ENCODE assay signal across 24 cellular contexts in the genomic region with DNA sequence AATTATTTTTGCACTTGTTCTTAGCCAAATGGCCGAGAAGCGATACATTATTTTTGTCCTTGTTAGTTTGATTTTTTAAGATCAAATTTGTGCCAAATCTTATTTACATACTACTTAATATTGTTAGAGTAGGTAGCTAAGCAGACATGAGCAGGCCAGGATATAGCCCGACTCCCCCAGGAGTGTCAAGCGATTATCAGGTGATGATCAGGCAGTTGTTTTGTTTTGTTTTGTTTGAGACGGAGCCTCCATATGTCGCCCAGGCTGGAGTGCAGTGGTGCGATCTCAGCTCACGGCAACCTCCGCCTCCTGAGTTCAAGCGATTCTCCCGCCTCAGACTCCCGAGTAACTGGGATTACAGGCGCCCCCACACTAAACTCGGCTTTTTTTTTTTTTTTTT.
DNase-seq lines count a peak whose midpoint lies in the region; ATAC-seq, FAIRE-seq and TF ChIP-seq lines count a peak whose summit lies in the region.
"Had no signal": no experiment of that assay in that cellular context is flagged by ENCODE, and none has a peak within 500 bp of the region (broad histone marks: within the 10 kb centered on the region; RNA-seq: fewer than 3 reads in every experiment).

No MANE protein-coding gene starts in this region.

- no peaks in the 10 kb centered on the region for H3K79me2 ChIP-seq in HepG2 (ENCODE audit: insufficient read depth, low read length)

- H2AFZ ChIP-seq in HepG2 (ENCODE audit: low read length) = no peak overlapping the region

- H3K36me3 Mint-ChIP-seq in WTC11 = no peaks in the 10 kb centered on the region
- H3K36me3 Mint-ChIP-seq: CD4-positive, CD25-positive, alpha-beta regulatory T cell had no signal

- POLR2A ChIA-PET in HepG2 (lab: Yijun Ruan, JAX) (interaction anchor here (1.6 kb wide), 1 partner anchor 16 kb away, joined by 3 read pairs; no protein-coding TSS in a partner anchor), WTC11 (lab: Charles Lee) (interaction anchor here (0.7 kb wide), 2 partner anchors 22 to 609 kb away, joined by 3 to 5 read pairs; no protein-coding TSS in a partner anchor)

- in situ Hi-C loops in HepG2 (cut with HindIII; ENCODE audit: extremely low pct_ligation_motif_present, low pct_unique_long_range_greater_than_20kb) = no loop called here

- intact Hi-C loops in right lobe of liver (cut with DNase I) (no loop called here), HepG2 (cut with micrococcal nuclease; ENCODE audit: unreplicated experiment) (no loop called here)

- WGBS in right lobe of liver (ENCODE audit: insufficient coverage, low coverage, low lambda C conversion rate, missing lambda C conversion rate) = 97% methylated on average over 10 of the region's 14 CpGs
- 93% methylated on average over 14 of the region's 14 CpGs for WGBS in HepG2 (ENCODE audit: low lambda C conversion rate)
- 62 to 71% methylated on average over 3 to 4 of the region's 14 CpGs for WGBS in mesodermal cell (ENCODE audit: insufficient coverage in 2 of 2), 2 experiments

- CTCF ChIA-PET in HepG2 (lab: Yijun Ruan, JAX; ENCODE audit: low intra/inter-chr PET ratio, low total read pairs) (no interaction called here), WTC11 (lab: Charles Lee) (interaction anchor here (0.7 to 1.2 kb wide), 4 partner anchors 23 to 198 kb away, joined by 3 to 6 read pairs (median 3); no protein-coding TSS in a partner anchor)

- H3K4me2 ChIP-seq in HepG2 (ENCODE audit: low read depth, low read length) = no peak overlapping the region
- H3K4me2 ChIP-seq: SK-N-SH had no signal

- DNase-seq in right lobe of liver = no peak
- DNase-seq in HepG2 (ENCODE audit: low spot score) = no peak
- DNase-seq in WTC11 (ENCODE audit: low spot score) = no peak
- no peak for DNase-seq in AML-193 (lab: John Stamatoyannopoulos, UW)
- DNase-seq in NCI-H69 (lab: John Stamatoyannopoulos, UW) = no peak
- no peak for DNase-seq in NCI-H226
- DNase-seq: BE2C; CD4-positive, CD25-positive, alpha-beta regulatory T cell; DND-41; KBM-7; MM.1S; NCI-H1048; NCI-H1436; NCI-H187 treated with DMSO at 0.1 percent for 48 hours; NCI-H2107; NCI-H510A treated with DMSO at 0.1 percent for 48 hours; RPMI8226; SHP77; SK-N-SH had no signal

- ATAC-seq in right lobe of liver (no peak), HepG2 (no peak), WTC11 (no peak), GM21515 (IDR thresholded peaks at IDR 0.05; ENCODE audit: unreplicated experiment) (no peak)
- ATAC-seq: PC-3 had no signal

- no peaks in the 10 kb centered on the region for H3K9me3 Mint-ChIP-seq in WTC11

- no peak for TF ChIP-seq CTCF in right lobe of liver (IDR thresholded peaks at IDR 0.05)
- TF ChIP-seq CTCF in HepG2 (CRISPR knock-in tag; IDR thresholded peaks at IDR 0.05) = no peak
- no peak for TF ChIP-seq CTCF in WTC11 (IDR thresholded peaks at IDR 0.05)

- TF ChIP-seq EP300 in HepG2 (IDR thresholded peaks at IDR 0.05; ENCODE audit: low read depth in 2 of 2, low read length in 2 of 2) = no peak
- no peak for TF ChIP-seq EP300 in HepG2 (CRISPR knock-in tag; IDR thresholded peaks at IDR 0.05; ENCODE audit: borderline replicate concordance)

- TF ChIP-seq POLR2A in right lobe of liver (IDR thresholded peaks at IDR 0.05) (no peak), HepG2 (IDR thresholded peaks at IDR 0.05; ENCODE audit: insufficient read depth in 1 of 2, low read depth in 2 of 2, low read length in 2 of 2) (no peak)

- peak overlapping the region; percentile 78 for H3K27ac Mint-ChIP-seq in WTC11

- no peak overlapping the region for H3K9ac ChIP-seq in HepG2 (ENCODE audit: insufficient read depth, low read depth, low read length)
- H3K9ac ChIP-seq: SK-N-SH had no signal

- H3K4me3 ChIP-seq in right lobe of liver (no peak overlapping the region), HepG2 (replicated peaks in 1 of 3; ENCODE audit: insufficient read depth in 1 of 3, low read depth in 2 of 3, low read length in 3 of 3) (no peak overlapping the region), mesodermal cell (ENCODE audit: extremely low read depth, insufficient read depth, low read length, poor library complexity, severe bottlenecking) (no peak overlapping the region)

- no peak for TF ChIP-seq RAD21 in HepG2 (CRISPR knock-in tag; IDR thresholded peaks at IDR 0.05)

- H3K27me3 ChIP-seq in right lobe of liver = no peaks in the 10 kb centered on the region
- H3K27me3 ChIP-seq in HepG2 (ENCODE audit: control insufficient read depth in 1 of 2, insufficient read depth in 2 of 2, low read length in 2 of 2) = no peaks in the 10 kb centered on the region; a peak in 1 of 5 replicates
- H3K27me3 ChIP-seq: BE2C had no signal

- H3K27me3 Mint-ChIP-seq in WTC11 (ENCODE audit: low read depth) = no peaks in the 10 kb centered on the region

- H3K4me1 Mint-ChIP-seq in WTC11 = peaks cover 40% of the 10 kb centered on the region

- FAIRE-seq in HepG2 (lab: Jason Lieb, UNC) = no peak
- FAIRE-seq: A204.1, GM12891 had no signal

- no peaks in the 10 kb centered on the region for H3K9me3 ChIP-seq in right lobe of liver
- no peaks in the 10 kb centered on the region for H3K9me3 ChIP-seq in HepG2 (ENCODE audit: low read length)
- no peaks in the 10 kb centered on the region for H3K9me3 ChIP-seq in mesodermal cell (ENCODE audit: control insufficient read depth, low read length)
- H3K9me3 ChIP-seq: BE2C, SK-N-SH had no signal

- H3K27ac ChIP-seq in right lobe of liver = peak overlapping the region in 2 of 3 donors; percentile 6 to 17
- H3K27ac ChIP-seq in HepG2 (ENCODE audit: extremely low read length, insufficient read depth, low read length) = no peak overlapping the region
- H3K27ac ChIP-seq in mesodermal cell (ENCODE audit: low read depth, low read length, severe bottlenecking) = peak overlapping the region; percentile 45

- no TSS peak for BruUV-seq in HepG2 (replicated peaks; lab: Mats Ljungman, UMichigan)

- no peaks in the 10 kb centered on the region for H3K36me3 ChIP-seq in right lobe of liver
- no peaks in the 10 kb centered on the region for H3K36me3 ChIP-seq in HepG2 (replicated peaks in 1 of 2; ENCODE audit: control insufficient read depth in 1 of 2, insufficient read depth in 2 of 2, low read length in 2 of 2)
- no peaks in the 10 kb centered on the region for H3K36me3 ChIP-seq in mesodermal cell (ENCODE audit: control insufficient read depth, insufficient read depth, low read length)
- H3K36me3 ChIP-seq: BE2C had no signal

- H3K4me3 Mint-ChIP-seq in WTC11 = no peak overlapping the region
- H3K4me3 Mint-ChIP-seq: CD4-positive, CD25-positive, alpha-beta regulatory T cell had no signal

- H4K20me1 ChIP-seq in HepG2 (ENCODE audit: insufficient read depth, low read length) = no peaks in the 10 kb centered on the region

- H3K4me1 ChIP-seq in right lobe of liver = peaks cover 0 to 17% (median 6%) of the 10 kb centered on the region in 4 donors
- H3K4me1 ChIP-seq in HepG2 (ENCODE audit: insufficient read depth, low read length) = peaks cover 32% of the 10 kb centered on the region
- H3K4me1 ChIP-seq in mesodermal cell (ENCODE audit: control insufficient read depth, insufficient read depth, low read length, poor library complexity, severe bottlenecking) = peaks cover 18% of the 10 kb centered on the region
- H3K4me1 ChIP-seq: BE2C had no signal

TF ChIP-seq in HepG2, 621 proteins besides CTCF, POLR2A, EP300 and RAD21 (continues in another document):
- TF ChIP-seq, protein P1, sequence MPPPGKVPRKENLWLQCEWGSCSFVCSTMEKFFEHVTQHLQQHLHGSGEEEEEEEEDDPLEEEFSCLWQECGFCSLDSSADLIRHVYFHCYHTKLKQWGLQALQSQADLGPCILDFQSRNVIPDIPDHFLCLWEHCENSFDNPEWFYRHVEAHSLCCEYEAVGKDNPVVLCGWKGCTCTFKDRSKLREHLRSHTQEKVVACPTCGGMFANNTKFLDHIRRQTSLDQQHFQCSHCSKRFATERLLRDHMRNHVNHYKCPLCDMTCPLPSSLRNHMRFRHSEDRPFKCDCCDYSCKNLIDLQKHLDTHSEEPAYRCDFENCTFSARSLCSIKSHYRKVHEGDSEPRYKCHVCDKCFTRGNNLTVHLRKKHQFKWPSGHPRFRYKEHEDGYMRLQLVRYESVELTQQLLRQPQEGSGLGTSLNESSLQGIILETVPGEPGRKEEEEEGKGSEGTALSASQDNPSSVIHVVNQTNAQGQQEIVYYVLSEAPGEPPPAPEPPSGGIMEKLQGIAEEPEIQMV (CRISPR knock-in tag; IDR thresholded peaks at IDR 0.05; ENCODE audit: low read depth) = no peak
- TF ChIP-seq, protein P2, sequence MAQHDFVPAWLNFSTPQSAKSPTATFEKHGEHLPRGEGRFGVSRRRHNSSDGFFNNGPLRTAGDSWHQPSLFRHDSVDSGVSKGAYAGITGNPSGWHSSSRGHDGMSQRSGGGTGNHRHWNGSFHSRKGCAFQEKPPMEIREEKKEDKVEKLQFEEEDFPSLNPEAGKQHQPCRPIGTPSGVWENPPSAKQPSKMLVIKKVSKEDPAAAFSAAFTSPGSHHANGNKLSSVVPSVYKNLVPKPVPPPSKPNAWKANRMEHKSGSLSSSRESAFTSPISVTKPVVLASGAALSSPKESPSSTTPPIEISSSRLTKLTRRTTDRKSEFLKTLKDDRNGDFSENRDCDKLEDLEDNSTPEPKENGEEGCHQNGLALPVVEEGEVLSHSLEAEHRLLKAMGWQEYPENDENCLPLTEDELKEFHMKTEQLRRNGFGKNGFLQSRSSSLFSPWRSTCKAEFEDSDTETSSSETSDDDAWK (CRISPR knock-in tag; IDR thresholded peaks at IDR 0.05) = no peak
- TF ChIP-seq RXRA (CRISPR knock-in tag; IDR thresholded peaks at IDR 0.05) = no peak

TF ChIP-seq in WTC11, 78 proteins besides CTCF, POLR2A, EP300 and RAD21 (continues in another document):
- no peak for TF ChIP-seq OVOL2 (CRISPR knock-in tag; IDR thresholded peaks at IDR 0.05; ENCODE audit: borderline replicate concordance)
- TF ChIP-seq, protein P3, sequence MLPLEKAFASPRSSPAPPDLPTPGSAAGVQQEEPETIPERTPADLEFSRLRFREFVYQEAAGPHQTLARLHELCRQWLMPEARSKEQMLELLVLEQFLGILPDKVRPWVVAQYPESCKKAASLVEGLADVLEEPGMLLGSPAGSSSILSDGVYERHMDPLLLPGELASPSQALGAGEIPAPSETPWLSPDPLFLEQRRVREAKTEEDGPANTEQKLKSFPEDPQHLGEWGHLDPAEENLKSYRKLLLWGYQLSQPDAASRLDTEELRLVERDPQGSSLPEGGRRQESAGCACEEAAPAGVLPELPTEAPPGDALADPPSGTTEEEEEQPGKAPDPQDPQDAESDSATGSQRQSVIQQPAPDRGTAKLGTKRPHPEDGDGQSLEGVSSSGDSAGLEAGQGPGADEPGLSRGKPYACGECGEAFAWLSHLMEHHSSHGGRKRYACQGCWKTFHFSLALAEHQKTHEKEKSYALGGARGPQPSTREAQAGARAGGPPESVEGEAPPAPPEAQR (CRISPR knock-in tag; IDR thresholded peaks at IDR 0.05) = no peak
- no peak for TF ChIP-seq HMGA2 (CRISPR knock-in tag; IDR thresholded peaks at IDR 0.05)
- TF ChIP-seq NFE2L1 (CRISPR knock-in tag; IDR thresholded peaks at IDR 0.05) = no peak
- no peak for TF ChIP-seq ZNF121 (CRISPR knock-in tag; IDR thresholded peaks at IDR 0.05)
- TF ChIP-seq ZBTB21 (CRISPR knock-in tag; IDR thresholded peaks at IDR 0.05; ENCODE audit: borderline replicate concordance) = no peak
